In genomic region chr10:77715081-77715480, GRCh38 we compare ENCODE assay signal across 12 cellular contexts.
A peak's percentile ranks its signal among the peaks of the same experiment; 100 is the strongest.
DNase-seq lines count a peak whose midpoint lies in the region; ATAC-seq and TF ChIP-seq lines count a peak whose summit lies in the region.
"Had no signal": no experiment of that assay in that cellular context is flagged by ENCODE, and none has a peak within 500 bp of the region (broad histone marks: within the 10 kb centered on the region; RNA-seq: fewer than 3 reads in every experiment).

No MANE protein-coding gene starts in this region.

- H3K27me3 Mint-ChIP-seq in stimulated activated naive CD8-positive, alpha-beta T cell treated with anti-CD3 and anti-CD28 coated beads, Interleukin-15, amount 100 ng/mL, for 72 hours, result peaks cover 68% of the 10 kb centered on the region

- H3K27ac Mint-ChIP-seq in stimulated activated naive CD8-positive, alpha-beta T cell treated with anti-CD3 and anti-CD28 coated beads, Interleukin-15, amount 100 ng/mL, for 72 hours, result no peak overlapping the region

- no peaks in the 10 kb centered on the region for H4K20me1 ChIP-seq in Loucy (ENCODE audit: insufficient read depth, low read length, poor library complexity, severe bottlenecking)

- no peaks in the 10 kb centered on the region for H3K9me3 ChIP-seq in Loucy (ENCODE audit: insufficient read depth, low read depth, low read length)
- H3K9me3 ChIP-seq: upper lobe of right lung had no signal

- peak; percentile 17 for DNase-seq in stimulated activated naive CD8-positive, alpha-beta T cell treated with anti-CD3 and anti-CD28 coated beads, Interleukin-15, Interleukin-2, amounts not matched to agents 100 U/mL and 50 U/mL, for 24 hours
- DNase-seq in stimulated activated naive CD8-positive, alpha-beta T cell treated with anti-CD3 and anti-CD28 coated beads, Interleukin-15, amount 100 ng/mL, for 72 hours, result no peak
- DNase-seq in cardiac fibroblast (ENCODE audit: low read depth in 2 of 2) (no peak), caudate nucleus (lab: John Stamatoyannopoulos, UW) (no peak), SIG-M5 (lab: John Stamatoyannopoulos, UW) (no peak)
- DNase-seq: aorta; NK-92 treated with Interleukin-12 subunit alpha and Interleukin-12 subunit beta, amount 100 ng/mL, for 24 hours; stimulated activated CD4-positive, alpha-beta T cell treated with anti-CD3 and anti-CD28 coated beads, Interleukin-4, amount 100 ng/mL, for 1 hour; upper lobe of right lung had no signal

- H3K4me3 ChIP-seq in Loucy (ENCODE audit: low read length, poor library complexity, severe bottlenecking) (no peak overlapping the region), cardiac fibroblast (replicated peaks in 1 of 2; ENCODE audit: low read depth in 2 of 2, low read length in 2 of 2) (no peak overlapping the region)
- H3K4me3 ChIP-seq: upper lobe of right lung had no signal

- no peaks in the 10 kb centered on the region for H3F3A ChIP-seq in Loucy (ENCODE audit: low read depth)

- H3K4me2 ChIP-seq in Loucy (ENCODE audit: low read depth, low read length, poor library complexity, severe bottlenecking), result no peak overlapping the region

- no peaks in the 10 kb centered on the region for H3K79me2 ChIP-seq in Loucy (ENCODE audit: insufficient read depth, low read length)

- H3K36me3 ChIP-seq in Loucy (ENCODE audit: insufficient read depth, low read length), result no peaks in the 10 kb centered on the region
- H3K36me3 ChIP-seq: upper lobe of right lung had no signal

- H3K4me1 ChIP-seq in Loucy (ENCODE audit: insufficient read depth, low read length, poor library complexity, severe bottlenecking), result no peaks in the 10 kb centered on the region

- TF ChIP-seq CTCF in Loucy (conservative IDR thresholded peaks at IDR 0.05; ENCODE audit: low read length) (peak; percentile 70), cardiac fibroblast (IDR thresholded peaks at IDR 0.05; ENCODE audit: low read depth, low read length) (peak; percentile 21)

- no peaks in the 10 kb centered on the region for H3K9me3 Mint-ChIP-seq in stimulated activated naive CD8-positive, alpha-beta T cell treated with anti-CD3 and anti-CD28 coated beads, Interleukin-15, amount 100 ng/mL, for 72 hours

- H2AFZ ChIP-seq in Loucy (ENCODE audit: low read length), result no peak overlapping the region

- no peaks in the 10 kb centered on the region for H3K9me2 ChIP-seq in Loucy (replicated peaks; ENCODE audit: low read depth, low read length)

- H3K27me3 ChIP-seq in Loucy (ENCODE audit: insufficient read depth, low read length, poor library complexity, severe bottlenecking), result no peaks in the 10 kb centered on the region

- H3K4me1 Mint-ChIP-seq in stimulated activated naive CD8-positive, alpha-beta T cell treated with anti-CD3 and anti-CD28 coated beads, Interleukin-15, amount 100 ng/mL, for 72 hours, result peaks cover 16% of the 10 kb centered on the region

- no peak overlapping the region for H3K4me3 Mint-ChIP-seq in stimulated activated naive CD8-positive, alpha-beta T cell treated with anti-CD3 and anti-CD28 coated beads, Interleukin-15, amount 100 ng/mL, for 72 hours

- no peak overlapping the region for H3K27ac ChIP-seq in caudate nucleus (ENCODE audit: low read depth, low read length)
- H3K27ac ChIP-seq: upper lobe of right lung had no signal

- H3K9ac ChIP-seq in Loucy (ENCODE audit: low read depth, low read length, poor library complexity, severe bottlenecking), result no peak overlapping the region

- no peak for ATAC-seq in stimulated activated naive CD8-positive, alpha-beta T cell treated with anti-CD3 and anti-CD28 coated beads, Interleukin-15, Interleukin-2, amounts not matched to agents 100 U/mL and 50 U/mL, for 24 hours
- ATAC-seq in stimulated activated naive CD8-positive, alpha-beta T cell treated with anti-CD3 and anti-CD28 coated beads, Interleukin-15, amount 100 ng/mL, for 72 hours, result no peak
- ATAC-seq in HG03159 (IDR thresholded peaks at IDR 0.05; ENCODE audit: unreplicated experiment) (no peak), GM21786 (IDR thresholded peaks at IDR 0.05; ENCODE audit: unreplicated experiment) (no peak)
- ATAC-seq: upper lobe of right lung had no signal
